Comparison of ENCODE assay signal across 17 cellular contexts in the genomic region with DNA sequence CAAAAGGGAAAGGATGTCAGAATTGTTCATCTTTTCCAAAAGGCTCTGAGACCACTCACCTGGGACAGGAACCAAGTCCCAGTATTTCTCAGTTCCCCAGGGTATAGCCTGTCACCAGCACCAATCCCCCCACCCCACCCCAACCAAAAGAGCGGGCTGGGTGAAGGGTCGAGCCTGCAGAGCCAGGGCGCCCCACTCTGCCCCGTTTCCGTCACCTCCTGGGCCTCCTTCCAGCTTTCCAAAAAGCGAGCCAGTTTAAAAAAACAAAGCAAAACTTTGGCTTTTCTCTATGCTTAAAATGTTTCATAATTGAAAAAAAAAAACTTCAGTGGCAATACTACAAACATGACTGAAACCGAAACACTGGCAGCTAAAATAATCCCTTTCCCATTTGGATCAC. TPM values are rescaled to one million over a fixed set of nuclear protein-coding genes. Genes with fewer than 3 reads are reported as not detected.
A peak's percentile ranks its signal among the peaks of the same experiment; 100 is the strongest.
DNase-seq lines count a peak whose midpoint lies in the region; ATAC-seq, FAIRE-seq and TF ChIP-seq lines count a peak whose summit lies in the region.
"Had no signal": no experiment of that assay in that cellular context is flagged by ENCODE, and none has a peak within 500 bp of the region (broad histone marks: within the 10 kb centered on the region; RNA-seq: fewer than 3 reads in every experiment).

No MANE protein-coding gene starts in this region.

- H3K27me3 ChIP-seq in testis (no peaks in the 10 kb centered on the region), WERI-Rb-1 (ENCODE audit: insufficient read depth, low read depth, severe bottlenecking) (no peaks in the 10 kb centered on the region)

- H3K4me3 ChIP-seq in kidney (ENCODE audit: low read length in 2 of 2), result no peak overlapping the region
- no peak overlapping the region for H3K4me3 ChIP-seq in testis
- H3K4me3 ChIP-seq in WERI-Rb-1 (ENCODE audit: low read depth, low read length), result no peak overlapping the region
- H3K4me3 ChIP-seq: lung had no signal

- H3K27ac ChIP-seq in caudate nucleus (ENCODE audit: low read depth, low read length) (peak overlapping the region; percentile 83), kidney (ENCODE audit: low read depth in 2 of 2, low read length in 2 of 2) (no peak overlapping the region), testis (peak overlapping the region; percentile 76 to 85), WERI-Rb-1 (no peak overlapping the region)

- intact Hi-C loops in kidney (cut with DNase I), result no loop called here
- intact Hi-C loops in testis (cut with DNase I; ENCODE audit: low total_unique reads), result no loop called here

- H3K4me1 ChIP-seq in kidney (ENCODE audit: control insufficient read depth in 1 of 2, insufficient read depth in 1 of 2, low read depth in 1 of 2, low read length in 2 of 2), result peaks cover 0 to 5% of the 10 kb centered on the region in 2 donors
- peaks cover 30% of the 10 kb centered on the region for H3K4me1 ChIP-seq in testis

- FAIRE-seq in kidney (lab: Jason Lieb, UNC), result no peak

- H3K36me3 ChIP-seq in kidney (ENCODE audit: control insufficient read depth in 1 of 2, insufficient read depth in 2 of 2, low read length in 2 of 2) (peaks cover 0 to 2% of the 10 kb centered on the region in 2 donors), testis (ENCODE audit: low read depth, missing control alignments) (no peaks in the 10 kb centered on the region), WERI-Rb-1 (peaks cover 20% of the 10 kb centered on the region)

- TF ChIP-seq POLR2A in testis (IDR thresholded peaks at IDR 0.05), result no peak

- 31 to 49% methylated on average over 7 of the region's 7 CpGs for WGBS in testis, 2 donors

- H3K9me3 ChIP-seq in kidney (ENCODE audit: control insufficient read depth in 1 of 2, low read length in 2 of 2) (no peaks in the 10 kb centered on the region), testis (no peaks in the 10 kb centered on the region), WERI-Rb-1 (ENCODE audit: severe bottlenecking) (no peaks in the 10 kb centered on the region)

- TF ChIP-seq CTCF in GM20000 (IDR thresholded peaks at IDR 0.05; ENCODE audit: extremely low read depth, missing control alignments) (no peak), kidney (IDR thresholded peaks at IDR 0.05; ENCODE audit: borderline replicate concordance, extremely low read depth, insufficient read depth) (no peak), testis (IDR thresholded peaks at IDR 0.05) (no peak), WERI-Rb-1 (IDR thresholded peaks at IDR 0.05; ENCODE audit: low read depth, low read length) (no peak)

- no peak for ATAC-seq in GM18909 (IDR thresholded peaks at IDR 0.05; ENCODE audit: poor library complexity, unreplicated experiment)
- ATAC-seq in GM18511 (IDR thresholded peaks at IDR 0.05; ENCODE audit: unreplicated experiment), result no peak

- no peak overlapping the region for H3K9ac ChIP-seq in kidney (ENCODE audit: low read length in 2 of 2)

- DNase-seq in GM20000 (ENCODE audit: low spot score) (peak; percentile 2), caudate nucleus (lab: John Stamatoyannopoulos, UW) (peak in 1 of 61 donors; percentile 6), kidney (peak; percentile 81), testis (peak; percentile 39), Kasumi-1 (lab: John Stamatoyannopoulos, UW) (no peak), WERI-Rb-1 (no peak)
- DNase-seq: activated CD4-positive, alpha-beta T cell treated with anti-CD3 and anti-CD28 coated beads for 1 hour; activated gamma-delta T cell; GDM1; NCI-H1105; NCI-H2171; NCI-H82; retina; stimulated activated CD4-positive, alpha-beta T cell treated with anti-CD3 and anti-CD28 coated beads, Interleukin-1b, Interleukin-23, amount 100 ng/mL, for 48 hours had no signal

RNA-seq across cellular contexts. Expression of a gene that starts 7.6 kb away (rescaled TPM):
- total RNA-seq in kidney (35.6 TPM), testis (10 to 100 TPM; 21.5 to 22.1 TPM)
- polyA plus RNA-seq in kidney (ENCODE audit: insufficient read depth, low read depth, low replicate concordance) (16.3 TPM), testis (ENCODE audit: insufficient read depth, low read depth, low replicate concordance) (17.1 TPM)

Comparison
In these comparisons a context has a peak if more than half of its experiments do, and no peak if none do; other contexts are left out.
1. DNase-seq: peak in GM20000 (single experiment), kidney (single experiment) and testis (single experiment); none in Kasumi-1 (0 of 2) and WERI-Rb-1 (single experiment).
2. H3K27ac ChIP-seq: peak in caudate nucleus (single experiment) and testis (2 of 2); none in kidney (0 of 2) and WERI-Rb-1 (single experiment).